In the genomic region with DNA sequence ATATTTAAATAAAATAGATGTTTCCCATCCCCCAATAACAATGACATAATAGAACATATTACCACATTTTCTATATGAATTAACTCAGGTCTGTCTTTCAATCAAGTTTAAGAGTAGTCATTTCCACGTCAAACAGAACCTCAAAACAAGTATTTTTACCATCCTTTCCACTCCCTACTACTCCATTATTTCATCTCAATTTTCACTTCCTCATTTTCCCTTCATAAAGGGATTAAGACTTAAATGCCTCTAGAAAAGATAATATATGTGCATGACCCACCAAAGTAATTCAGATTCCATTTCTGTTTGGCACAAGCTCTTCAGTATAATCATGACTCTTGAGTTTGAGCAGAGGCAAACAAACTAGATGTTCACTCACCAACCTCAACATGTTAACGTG, we compare ENCODE assay signal across 21 cellular contexts.
"Had no signal": no experiment of that assay in that cellular context is flagged by ENCODE, and none has a peak within 500 bp of the region (broad histone marks: within the 10 kb centered on the region; RNA-seq: fewer than 3 reads in every experiment).

No MANE protein-coding gene starts in this region.

- FAIRE-seq: islet of Langerhans had no signal

- H3K27me3 ChIP-seq: esophagus muscularis mucosa, gastrocnemius medialis, heart right ventricle, right lobe of liver, testis, tibial nerve had no signal

- H3K27me3 Mint-ChIP-seq: dendritic cell treated with granulocyte-macrophage colony-stimulating factor and Interleukin-4, amounts not matched to agents 40 ng/mL and 50 ng/mL, for 4 days had no signal

- H3K4me1 ChIP-seq: esophagus muscularis mucosa, gastrocnemius medialis, heart right ventricle, psoas muscle, right lobe of liver, testis, tibial nerve had no signal

- H3K27ac ChIP-seq: esophagus muscularis mucosa, gastrocnemius medialis, heart right ventricle, parathyroid adenoma, psoas muscle, right lobe of liver, testis, tibial nerve had no signal

- ATAC-seq: effector memory CD8-positive, alpha-beta T cell; gastrocnemius medialis; heart right ventricle; psoas muscle; right lobe of liver; stimulated activated effector memory CD8-positive, alpha-beta T cell treated with anti-CD3 and anti-CD28 coated beads, Interleukin-12 subunit alpha, Interleukin-12 subunit beta, amount 100 ng/mL, for 72 hours; stimulated activated naive CD8-positive, alpha-beta T cell treated with anti-CD3 and anti-CD28 coated beads, Interleukin-15, Interleukin-2, amounts not matched to agents 100 U/mL and 50 U/mL, for 24 hours had no signal

- H3K9me3 ChIP-seq: esophagus muscularis mucosa, gastrocnemius medialis, heart right ventricle, psoas muscle, right lobe of liver, testis, tibial nerve had no signal

- H3K4me3 Mint-ChIP-seq: dendritic cell treated with granulocyte-macrophage colony-stimulating factor and Interleukin-4, amounts not matched to agents 40 ng/mL and 50 ng/mL, for 4 days; effector memory CD8-positive, alpha-beta T cell; naive B cell; nephron progenitor cell; stimulated activated effector memory CD8-positive, alpha-beta T cell treated with anti-CD3 and anti-CD28 coated beads, Interleukin-12 subunit alpha, Interleukin-12 subunit beta, amount 100 ng/mL, for 72 hours had no signal

- H3K36me3 Mint-ChIP-seq: stimulated activated effector memory CD8-positive, alpha-beta T cell treated with anti-CD3 and anti-CD28 coated beads, Interleukin-12 subunit alpha, Interleukin-12 subunit beta, amount 100 ng/mL, for 72 hours had no signal

- H3K9me3 Mint-ChIP-seq: dendritic cell treated with granulocyte-macrophage colony-stimulating factor and Interleukin-4, amounts not matched to agents 40 ng/mL and 50 ng/mL, for 4 days; stimulated activated effector memory CD8-positive, alpha-beta T cell treated with anti-CD3 and anti-CD28 coated beads, Interleukin-12 subunit alpha, Interleukin-12 subunit beta, amount 100 ng/mL, for 72 hours had no signal

- H3K4me3 ChIP-seq: esophagus muscularis mucosa, gastrocnemius medialis, heart right ventricle, psoas muscle, right lobe of liver, testis, tibial nerve had no signal

- H3K27ac Mint-ChIP-seq: dendritic cell treated with granulocyte-macrophage colony-stimulating factor and Interleukin-4, amounts not matched to agents 40 ng/mL and 50 ng/mL, for 4 days; effector memory CD8-positive, alpha-beta T cell; nephron progenitor cell; stimulated activated effector memory CD8-positive, alpha-beta T cell treated with anti-CD3 and anti-CD28 coated beads, Interleukin-12 subunit alpha, Interleukin-12 subunit beta, amount 100 ng/mL, for 72 hours had no signal

- DNase-seq: effector memory CD8-positive, alpha-beta T cell; gastrocnemius medialis; heart right ventricle; hypothalamus; kidney glomerular epithelial cell; mesendoderm; naive B cell; nephron progenitor cell; psoas muscle; retina; right lobe of liver; stimulated activated CD4-positive, alpha-beta T cell treated with anti-CD3 and anti-CD28 coated beads, Interleukin-4, amount 100 ng/mL, for 1 hour; stimulated activated CD8-positive, alpha-beta memory T cell treated with anti-CD3 and anti-CD28 coated beads, Interleukin-4, amount 100 ng/mL, for 48 hours; stimulated activated naive CD8-positive, alpha-beta T cell treated with anti-CD3 and anti-CD28 coated beads, Interleukin-15, Interleukin-2, amounts not matched to agents 100 U/mL and 50 U/mL, for 24 hours; testis had no signal

- H3K4me1 Mint-ChIP-seq: naive B cell; nephron progenitor cell; stimulated activated effector memory CD8-positive, alpha-beta T cell treated with anti-CD3 and anti-CD28 coated beads, Interleukin-12 subunit alpha, Interleukin-12 subunit beta, amount 100 ng/mL, for 72 hours had no signal

- H3K36me3 ChIP-seq: esophagus muscularis mucosa, gastrocnemius medialis, heart right ventricle, right lobe of liver, tibial nerve had no signal
